ENCODE assay signal across 15 cellular contexts in the genomic region with DNA sequence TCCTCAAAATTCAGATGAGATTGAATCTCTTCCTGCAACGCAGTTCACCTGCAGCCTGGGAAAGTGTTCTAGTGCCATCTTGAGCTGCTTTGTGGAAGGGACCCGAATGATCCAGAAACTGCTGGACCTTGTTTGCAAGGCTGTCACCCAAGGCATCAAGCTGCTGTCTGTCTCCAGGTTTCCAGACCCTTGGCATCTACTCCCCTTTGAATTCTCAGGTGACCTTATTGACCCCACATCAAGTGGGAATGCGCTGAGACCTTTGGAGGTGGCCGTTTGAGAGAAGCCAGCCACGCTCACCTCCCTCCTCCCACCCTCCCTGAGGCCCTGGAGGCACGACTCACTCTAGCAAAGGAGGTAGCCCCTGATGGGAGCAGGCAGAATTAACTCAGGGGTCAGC.
DNase-seq lines count a peak whose midpoint lies in the region; ATAC-seq, FAIRE-seq and TF ChIP-seq lines count a peak whose summit lies in the region.
"Had no signal": no experiment of that assay in that cellular context is flagged by ENCODE, and none has a peak within 500 bp of the region (broad histone marks: within the 10 kb centered on the region; RNA-seq: fewer than 3 reads in every experiment).

No MANE protein-coding gene starts in this region.

- 40% methylated on average over 6 of the region's 6 CpGs for WGBS in A549 (ENCODE audit: missing lambda C conversion rate)
- WGBS in hepatocyte (ENCODE audit: low lambda C conversion rate, missing lambda C conversion rate) = 39% methylated on average over 6 of the region's 6 CpGs
- 65 to 67% methylated on average over 1 to 6 of the region's 6 CpGs for WGBS in esophagus squamous epithelium, 2 donors

- H3K4me1 ChIP-seq in A549 (no peaks in the 10 kb centered on the region), OCI-LY7 (ENCODE audit: insufficient read depth, low read length, poor library complexity, severe bottlenecking) (no peaks in the 10 kb centered on the region), hepatocyte (ENCODE audit: insufficient read depth) (no peaks in the 10 kb centered on the region), colonic mucosa (no peaks in the 10 kb centered on the region), esophagus squamous epithelium (no peaks in the 10 kb centered on the region)
- H3K4me1 ChIP-seq: pancreas had no signal

- H3K79me2 ChIP-seq in OCI-LY7 (ENCODE audit: insufficient read depth, low read depth, low read length) (no peaks in the 10 kb centered on the region), hepatocyte (no peaks in the 10 kb centered on the region)

- H3K9me3 ChIP-seq in A549 (no peaks in the 10 kb centered on the region), OCI-LY7 (ENCODE audit: low read length) (no peaks in the 10 kb centered on the region), hepatocyte (ENCODE audit: low read depth) (no peaks in the 10 kb centered on the region), colonic mucosa (no peaks in the 10 kb centered on the region), esophagus squamous epithelium (no peaks in the 10 kb centered on the region)
- H3K9me3 ChIP-seq: pancreas had no signal

- peaks cover 3% of the 10 kb centered on the region for H3K27me3 ChIP-seq in hepatocyte
- H3K27me3 ChIP-seq in colonic mucosa = no peaks in the 10 kb centered on the region
- peaks cover 0 to 73% (median 0%) of the 10 kb centered on the region in 4 donors for H3K27me3 ChIP-seq in esophagus squamous epithelium
- H3K27me3 ChIP-seq: pancreas had no signal

- no peaks in the 10 kb centered on the region for H3K36me3 ChIP-seq in OCI-LY7 (ENCODE audit: insufficient read depth, low read length)
- H3K36me3 ChIP-seq in hepatocyte (replicated peaks; ENCODE audit: insufficient read depth, low read depth) = no peaks in the 10 kb centered on the region
- no peaks in the 10 kb centered on the region for H3K36me3 ChIP-seq in colonic mucosa
- no peaks in the 10 kb centered on the region for H3K36me3 ChIP-seq in esophagus squamous epithelium
- H3K36me3 ChIP-seq: pancreas had no signal

- TF ChIP-seq POLR2A in A549 (IDR thresholded peaks at IDR 0.05; ENCODE audit: low read length) = no peak
- TF ChIP-seq POLR2A in esophagus squamous epithelium (IDR thresholded peaks at IDR 0.05) = no peak

- no peak for TF ChIP-seq EP300 in A549 (IDR thresholded peaks at IDR 0.05)

- peak in 1 of 2 experiments; percentile 31 for DNase-seq in A549 (ENCODE audit: low read depth in 1 of 2, low spot score in 1 of 2)
- peak; percentile 96 for DNase-seq in ELF-1 (ENCODE audit: low read depth, low spot score)
- peak; percentile 5 for DNase-seq in OCI-LY7 (ENCODE audit: low spot score)
- peak; percentile 34 for DNase-seq in hepatocyte (ENCODE audit: low spot score)
- DNase-seq in KG1 (lab: John Stamatoyannopoulos, UW) = no peak
- DNase-seq in activated naive CD4-positive, alpha-beta T cell (lab: John Stamatoyannopoulos, UW) = no peak
- no peak for DNase-seq in colonic mucosa
- no peak for DNase-seq in esophagus squamous epithelium (lab: John Stamatoyannopoulos, UW)
- DNase-seq: activated CD4-positive, alpha-beta memory T cell treated with anti-CD3 and anti-CD28 coated beads, Interleukin-2, amount 10 ng/mL, durations not matched to agents 7 days and 5 days; activated T-cell treated with anti-CD3 and anti-CD28 coated beads, Interleukin-2, amount 50 U/mL, for 48 hours; Calu3; pancreas; PC-9 had no signal

- H3K4me3 ChIP-seq in A549 (no peak overlapping the region), OCI-LY7 (ENCODE audit: low read depth, low read length, poor library complexity, severe bottlenecking) (no peak overlapping the region), hepatocyte (no peak overlapping the region), colonic mucosa (no peak overlapping the region), esophagus squamous epithelium (no peak overlapping the region)
- H3K4me3 ChIP-seq: pancreas, PC-9, smooth muscle cell had no signal

- BruUV-seq in OCI-LY7 (replicated peaks; lab: Mats Ljungman, UMichigan) = no TSS peak

- ATAC-seq in A549 = peak; percentile 56 to 68; a peak in 4 of 6 replicates
- ATAC-seq: left lobe of liver had no signal

- no peak overlapping the region for H3K9ac ChIP-seq in colonic mucosa (ENCODE audit: low read depth in 2 of 2, low read length in 2 of 2)

- H2AFZ ChIP-seq in OCI-LY7 (ENCODE audit: low read length) (no peak overlapping the region), hepatocyte (no peak overlapping the region)
- H2AFZ ChIP-seq: PC-9 had no signal

- TF ChIP-seq CTCF in A549 (IDR thresholded peaks at IDR 0.05) (peak; percentile 45), OCI-LY7 (conservative IDR thresholded peaks at IDR 0.05; ENCODE audit: low read length) (no peak; the same call in none of the 2 replicates), hepatocyte (IDR thresholded peaks at IDR 0.05; ENCODE audit: poor library complexity) (peak; percentile 38), colonic mucosa (IDR thresholded peaks at IDR 0.05) (no peak), esophagus squamous epithelium (IDR thresholded peaks at IDR 0.05) (no peak)

- H4K20me1 ChIP-seq in OCI-LY7 (ENCODE audit: insufficient read depth, low read length) = no peaks in the 10 kb centered on the region
- H4K20me1 ChIP-seq in hepatocyte (ENCODE audit: insufficient read depth, poor library complexity, severe bottlenecking) = no peaks in the 10 kb centered on the region

- intact Hi-C loops in OCI-LY7 (cut with micrococcal nuclease; ENCODE audit: unreplicated experiment) = no loop called here
- intact Hi-C loops in colonic mucosa (cut with DNase I) = no loop called here
- intact Hi-C loops in esophagus squamous epithelium (cut with DNase I) = no loop called here

- CTCF ChIA-PET in A549 (lab: Yijun Ruan, JAX) (interaction anchor here (0.7 to 2.5 kb wide), 8 partner anchors 9 to 762 kb away, joined by 3 to 29 read pairs (median 4); a partner anchor contains a TSS), OCI-LY7 (lab: Charles Lee; ENCODE audit: unreplicated experiment) (interaction anchor here (0.5 kb wide), 1 partner anchor 10 kb away, joined by 7 read pairs; no protein-coding TSS in a partner anchor)

- peak; percentile 60 to 62 for TF ChIP-seq RAD21 in A549 (conservative IDR thresholded peaks at IDR 0.05 in 1 of 2, IDR thresholded peaks at IDR 0.05 in 1 of 2)

- H3K27ac ChIP-seq in A549 (no peak overlapping the region), OCI-LY7 (ENCODE audit: low read depth, low read length, poor library complexity, severe bottlenecking) (no peak overlapping the region), hepatocyte (no peak overlapping the region), colonic mucosa (no peak overlapping the region), esophagus squamous epithelium (no peak overlapping the region)
- H3K27ac ChIP-seq: pancreas, PC-9 had no signal

- H3K4me2 ChIP-seq in A549 = no peak overlapping the region
- no peak overlapping the region for H3K4me2 ChIP-seq in OCI-LY7 (ENCODE audit: low read length)
- no peak overlapping the region for H3K4me2 ChIP-seq in hepatocyte
- H3K4me2 ChIP-seq: PC-9, smooth muscle cell had no signal

- no peak for FAIRE-seq in A549 (lab: Jason Lieb, UNC)
- FAIRE-seq: pancreas had no signal

- POLR2A ChIA-PET in A549 (lab: Yijun Ruan, JAX) (no interaction called here), OCI-LY7 (lab: Charles Lee) (no interaction called here)

- H3K9me2 ChIP-seq in OCI-LY7 (ENCODE audit: insufficient read depth, low read length) (no peaks in the 10 kb centered on the region), hepatocyte (replicated peaks; ENCODE audit: insufficient read depth) (no peaks in the 10 kb centered on the region)

TF ChIP-seq in A549, 52 proteins besides CTCF, POLR2A, EP300 and RAD21:
- TF ChIP-seq CHD4 (IDR thresholded peaks at IDR 0.05; ENCODE audit: borderline replicate concordance) (no peak), HEYL (CRISPR knock-in tag; IDR thresholded peaks at IDR 0.05) (no peak), SMC3 (IDR thresholded peaks at IDR 0.05) (peak; percentile 27; the same call in 1 of the 3 replicates)

Comparison
In these comparisons a context has a peak if more than half of its experiments do, and no peak if none do; other contexts are left out.
1. DNase-seq: peak in ELF-1 (single experiment), OCI-LY7 (single experiment) and hepatocyte (single experiment); none in KG1 (single experiment), activated naive CD4-positive, alpha-beta T cell (0 of 4), colonic mucosa (single experiment) and esophagus squamous epithelium (single experiment).
2. CTCF ChIP-seq: peak in A549 (single experiment) and hepatocyte (single experiment); none in OCI-LY7 (single experiment), colonic mucosa (single experiment) and esophagus squamous epithelium (0 of 6).